Comparison of ENCODE assay signal across 25 cellular contexts in genomic region chr16:11752856-11753255, GRCh38. TPM values are rescaled to one million over a fixed set of nuclear protein-coding genes. Genes with fewer than 3 reads are reported as not detected.
DNase-seq lines count a peak whose midpoint lies in the region; ATAC-seq and TF ChIP-seq lines count a peak whose summit lies in the region.
"Had no signal": no experiment of that assay in that cellular context is flagged by ENCODE, and none has a peak within 500 bp of the region (broad histone marks: within the 10 kb centered on the region; RNA-seq: fewer than 3 reads in every experiment).

No MANE protein-coding gene starts in this region.

- peaks cover 87% of the 10 kb centered on the region for H3K36me3 ChIP-seq in WERI-Rb-1

- DNase-seq in activated T-cell treated with anti-CD3 and anti-CD28 coated beads, Interleukin-2, amount 50 U/mL, for 24 hours: no peak
- no peak for DNase-seq in activated T-cell treated with anti-CD3 and anti-CD28 coated beads, Interleukin-2, amount 50 U/mL, for 1 hour
- DNase-seq in NCI-H2029 treated with DMSO at 0.1 percent for 48 hours (lab: John Stamatoyannopoulos, UW) (peak; percentile 79), endothelial cell (ENCODE audit: low spot score) (no peak), WERI-Rb-1 (no peak), pons (ENCODE audit: low spot score) (no peak), NCI-H1417 (lab: John Stamatoyannopoulos, UW) (no peak)
- DNase-seq: activated CD4-positive, alpha-beta T cell treated with anti-CD3 and anti-CD28 coated beads for 4 hours; activated naive CD8-positive, alpha-beta T cell treated with anti-CD3 and anti-CD28 coated beads, Interleukin-2, amount 50 U/mL, for 24 hours; activated T-cell treated with anti-CD3 and anti-CD28 coated beads, Interleukin-2, amount 50 U/mL, for 72 hours; effector CD8-positive, alpha-beta T cell; foreskin fibroblast; heart right ventricle; IMR-90; mammary epithelial cell; NCI-H1105; NCI-H2081; NCI-H446 treated with DMSO at 0.1 percent for 48 hours; Peyer's patch; psoas muscle; T-cell had no signal

- H3K27ac ChIP-seq in WERI-Rb-1: no peak overlapping the region
- H3K27ac ChIP-seq: heart right ventricle, Peyer's patch, psoas muscle, SJCRH30 had no signal

- no peaks in the 10 kb centered on the region for H3K27me3 ChIP-seq in WERI-Rb-1 (ENCODE audit: insufficient read depth, low read depth, severe bottlenecking)
- H3K27me3 ChIP-seq: heart right ventricle, Peyer's patch, SJCRH30 had no signal

- H3K27ac Mint-ChIP-seq in activated T-cell treated with anti-CD3 and anti-CD28 coated beads, Interleukin-2, amount 50 U/mL, for 24 hours: peak overlapping the region; percentile 49
- no peak overlapping the region for H3K27ac Mint-ChIP-seq in endothelial cell (ENCODE audit: unreplicated experiment)
- H3K27ac Mint-ChIP-seq in stimulated activated memory B cell treated with anti-CD40 and anti-IgM and Interleukin-4, amounts not matched to agents 10 μg/mL and 1 μg/mL and 100 μg/mL, for 72 hours: peak overlapping the region; percentile 21
- H3K27ac Mint-ChIP-seq: activated naive CD8-positive, alpha-beta T cell treated with anti-CD3 and anti-CD28 coated beads, Interleukin-2, amount 50 U/mL, for 24 hours; activated T-cell treated with anti-CD3 and anti-CD28 coated beads, Interleukin-2, amount 50 U/mL, for 72 hours had no signal

- H3K4me3 ChIP-seq in WERI-Rb-1 (ENCODE audit: low read depth, low read length): no peak overlapping the region
- H3K4me3 ChIP-seq: heart right ventricle, Peyer's patch, psoas muscle, SJCRH30 had no signal

- no peak overlapping the region for H3K4me3 Mint-ChIP-seq in activated T-cell treated with anti-CD3 and anti-CD28 coated beads, Interleukin-2, amount 50 U/mL, for 24 hours
- peak overlapping the region; percentile 4 for H3K4me3 Mint-ChIP-seq in endothelial cell (ENCODE audit: unreplicated experiment)
- no peak overlapping the region for H3K4me3 Mint-ChIP-seq in stimulated activated memory B cell treated with anti-CD40 and anti-IgM and Interleukin-4, amounts not matched to agents 10 μg/mL and 1 μg/mL and 100 μg/mL, for 72 hours
- H3K4me3 Mint-ChIP-seq: activated naive CD8-positive, alpha-beta T cell treated with anti-CD3 and anti-CD28 coated beads, Interleukin-2, amount 50 U/mL, for 24 hours; activated T-cell treated with anti-CD3 and anti-CD28 coated beads, Interleukin-2, amount 50 U/mL, for 72 hours; brain; T-cell had no signal

- no peaks in the 10 kb centered on the region for H3K27me3 Mint-ChIP-seq in activated T-cell treated with anti-CD3 and anti-CD28 coated beads, Interleukin-2, amount 50 U/mL, for 24 hours
- H3K27me3 Mint-ChIP-seq in endothelial cell (ENCODE audit: unreplicated experiment): peaks cover 2% of the 10 kb centered on the region
- H3K27me3 Mint-ChIP-seq in stimulated activated memory B cell treated with anti-CD40 and anti-IgM and Interleukin-4, amounts not matched to agents 10 μg/mL and 1 μg/mL and 100 μg/mL, for 72 hours: no peaks in the 10 kb centered on the region
- H3K27me3 Mint-ChIP-seq: activated naive CD8-positive, alpha-beta T cell treated with anti-CD3 and anti-CD28 coated beads, Interleukin-2, amount 50 U/mL, for 24 hours; brain; T-cell had no signal

- no peaks in the 10 kb centered on the region for H3K9me3 Mint-ChIP-seq in activated T-cell treated with anti-CD3 and anti-CD28 coated beads, Interleukin-2, amount 50 U/mL, for 24 hours
- H3K9me3 Mint-ChIP-seq in endothelial cell (ENCODE audit: unreplicated experiment): no peaks in the 10 kb centered on the region
- H3K9me3 Mint-ChIP-seq in stimulated activated memory B cell treated with anti-CD40 and anti-IgM and Interleukin-4, amounts not matched to agents 10 μg/mL and 1 μg/mL and 100 μg/mL, for 72 hours: no peaks in the 10 kb centered on the region
- H3K9me3 Mint-ChIP-seq: activated naive CD8-positive, alpha-beta T cell treated with anti-CD3 and anti-CD28 coated beads, Interleukin-2, amount 50 U/mL, for 24 hours; activated T-cell treated with anti-CD3 and anti-CD28 coated beads, Interleukin-2, amount 50 U/mL, for 72 hours; brain; T-cell had no signal

- peaks cover 80% of the 10 kb centered on the region for H3K36me3 Mint-ChIP-seq in activated T-cell treated with anti-CD3 and anti-CD28 coated beads, Interleukin-2, amount 50 U/mL, for 24 hours (ENCODE audit: low read depth)
- H3K36me3 Mint-ChIP-seq in endothelial cell (ENCODE audit: low read depth, unreplicated experiment): peaks cover 51% of the 10 kb centered on the region
- peaks cover 75% of the 10 kb centered on the region for H3K36me3 Mint-ChIP-seq in stimulated activated memory B cell treated with anti-CD40 and anti-IgM and Interleukin-4, amounts not matched to agents 10 μg/mL and 1 μg/mL and 100 μg/mL, for 72 hours

- no peaks in the 10 kb centered on the region for H3K9me3 ChIP-seq in WERI-Rb-1 (ENCODE audit: severe bottlenecking)
- H3K9me3 ChIP-seq: heart right ventricle, Peyer's patch, psoas muscle, SJCRH30 had no signal

- TF ChIP-seq CTCF in endothelial cell (IDR thresholded peaks at IDR 0.05; ENCODE audit: unreplicated experiment) (no peak), WERI-Rb-1 (IDR thresholded peaks at IDR 0.05; ENCODE audit: low read depth, low read length) (no peak)

- ATAC-seq in stimulated activated memory B cell treated with anti-CD40 and anti-IgM and Interleukin-4, amounts not matched to agents 10 μg/mL and 1 μg/mL and 100 μg/mL, for 72 hours: no peak
- ATAC-seq: activated naive CD8-positive, alpha-beta T cell treated with anti-CD3 and anti-CD28 coated beads, Interleukin-2, amount 50 U/mL, for 24 hours; activated T-cell treated with anti-CD3 and anti-CD28 coated beads, Interleukin-2, amount 50 U/mL, for 72 hours; HCT116; heart right ventricle; psoas muscle; T-cell had no signal

- no peaks in the 10 kb centered on the region for H3K4me1 Mint-ChIP-seq in activated T-cell treated with anti-CD3 and anti-CD28 coated beads, Interleukin-2, amount 50 U/mL, for 24 hours (ENCODE audit: low read depth)
- H3K4me1 Mint-ChIP-seq in endothelial cell (ENCODE audit: unreplicated experiment): no peaks in the 10 kb centered on the region
- H3K4me1 Mint-ChIP-seq in stimulated activated memory B cell treated with anti-CD40 and anti-IgM and Interleukin-4, amounts not matched to agents 10 μg/mL and 1 μg/mL and 100 μg/mL, for 72 hours: no peaks in the 10 kb centered on the region
- H3K4me1 Mint-ChIP-seq: activated naive CD8-positive, alpha-beta T cell treated with anti-CD3 and anti-CD28 coated beads, Interleukin-2, amount 50 U/mL, for 24 hours; brain had no signal

RNA-seq across cellular contexts. Expression of gene TXNDC11, which starts 10.2 kb away (rescaled TPM):
- 19.6 TPM for total RNA-seq in endothelial cell (ENCODE audit: unreplicated experiment)

RNA-seq across cellular contexts. Expression of gene ZC3H7A, which starts 44.2 kb away (rescaled TPM):
- total RNA-seq in endothelial cell (ENCODE audit: unreplicated experiment): 84.7 TPM
